Comparison of ENCODE assay signal across 8 cellular contexts in the genomic region with DNA sequence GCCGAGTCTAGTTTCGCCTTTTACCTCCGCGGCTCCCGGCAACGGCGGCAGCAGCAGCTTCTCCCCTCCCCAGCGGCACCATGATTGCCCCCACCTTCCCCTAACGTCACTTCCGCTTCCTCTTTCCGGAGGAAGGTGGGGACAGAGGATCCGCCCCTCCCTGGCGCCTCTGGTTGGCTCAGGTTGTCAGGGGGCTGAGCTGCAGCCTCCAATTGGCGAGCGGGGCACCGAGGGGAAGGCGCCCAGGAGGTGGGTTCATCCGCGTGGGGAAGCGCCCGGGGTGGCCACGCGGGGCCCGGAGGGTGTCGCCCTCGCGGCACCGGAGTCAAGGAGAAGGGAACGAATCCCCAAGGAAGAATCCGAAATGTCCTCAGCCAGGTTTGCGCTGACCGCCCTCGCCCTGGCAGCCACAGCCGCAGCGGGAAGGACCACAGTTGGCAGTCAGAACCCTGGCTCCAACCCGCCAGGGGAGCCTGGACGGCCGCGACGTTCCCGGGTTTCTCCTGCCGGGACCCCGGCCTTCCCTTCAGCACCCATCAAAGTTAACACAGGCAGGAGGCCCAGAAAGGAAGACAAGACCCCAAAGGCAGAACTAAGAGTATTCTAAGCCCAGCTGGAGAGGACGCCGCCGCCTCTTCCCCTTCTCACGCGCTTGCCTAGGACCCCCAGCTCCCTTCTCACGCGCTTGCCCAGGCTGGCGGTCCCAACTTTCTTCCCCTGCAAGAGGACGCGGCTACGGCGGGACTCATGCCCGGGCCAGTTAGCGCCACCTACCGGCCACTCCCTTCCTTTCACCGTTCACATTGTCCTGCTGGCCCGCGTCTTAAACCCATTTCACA. TPM values are rescaled to one million over a fixed set of nuclear protein-coding genes. Genes with fewer than 3 reads are reported as not detected.
A peak's percentile ranks its signal among the peaks of the same experiment; 100 is the strongest.
DNase-seq lines count a peak whose midpoint lies in the region; ATAC-seq and TF ChIP-seq lines count a peak whose summit lies in the region.

MTF1 (minus strand) TSS at position 86 of the 839 bp plus-strand sequence. CDS start 1,934 bp downstream, outside the sequence.

- H3K27me3 ChIP-seq in PC-3 (ENCODE audit: low read length): no peaks in the 10 kb centered on the region
- H3K27me3 ChIP-seq in mucosa of stomach (ENCODE audit: control insufficient read depth, insufficient read depth, low read length): no peaks in the 10 kb centered on the region

- peaks cover 35% of the 10 kb centered on the region for H3K4me1 ChIP-seq in PC-3 (ENCODE audit: insufficient read depth, low read length)
- H3K4me1 ChIP-seq in mucosa of stomach (ENCODE audit: control insufficient read depth, insufficient read depth, low read length): peaks cover 16% of the 10 kb centered on the region

- peak within 1 kb of the TSS; percentile 92 for H2AFZ ChIP-seq in PC-3 (ENCODE audit: low read length)

- H3F3A ChIP-seq in PC-3 (ENCODE audit: low read length, unreplicated experiment): peaks cover 4% of the 10 kb centered on the region

- CTCF ChIA-PET in PC-3 (lab: Charles Lee): interaction anchor here (0.6 to 1.8 kb wide), 6 partner anchors 9 to 500 kb away, joined by 3 to 27 read pairs (median 4); partner anchors contain the start of genes C1orf122 and YRDC

- no peaks in the 10 kb centered on the region for H3K9me2 ChIP-seq in PC-3 (replicated peaks; ENCODE audit: low read length)

- peaks cover 8% of the 10 kb centered on the region; the same call in 1 of the 2 replicates for H3K36me3 ChIP-seq in PC-3 (ENCODE audit: low read depth, low read length)
- H3K36me3 ChIP-seq in mucosa of stomach (ENCODE audit: control insufficient read depth, insufficient read depth, low read length): no peaks in the 10 kb centered on the region

- H3K79me2 ChIP-seq in PC-3 (ENCODE audit: low read length): peaks cover 40% of the 10 kb centered on the region

- peak; percentile 91 for TF ChIP-seq CTCF in PC-3 (conservative IDR thresholded peaks at IDR 0.05; ENCODE audit: low read depth, low read length)

- peak; percentile 88 for ATAC-seq in GM21576 (IDR thresholded peaks at IDR 0.05; ENCODE audit: unreplicated experiment)
- ATAC-seq in PC-3: peak; percentile 93

- H3K27ac ChIP-seq in PC-3 (ENCODE audit: low read length): peak within 1 kb of the TSS; percentile 90

- POLR2A ChIA-PET in PC-3 (lab: Charles Lee; ENCODE audit: unreplicated experiment): interaction anchor here (0.6 to 1.1 kb wide), 4 partner anchors 52 to 440 kb away, joined by 3 to 5 read pairs (median 4); partner anchors contain the start of gene YRDC

- H3K9me3 ChIP-seq in PC-3 (ENCODE audit: low read length) (no peaks in the 10 kb centered on the region), mucosa of stomach (ENCODE audit: control insufficient read depth, low read length) (no peaks in the 10 kb centered on the region)

- intact Hi-C loops in PC-3 (cut with micrococcal nuclease): loop anchor here (1.0 kb wide), 2 partner anchors 48 to 167 kb away; partner anchors contain the start of gene CDCA8

- H4K20me1 ChIP-seq in PC-3 (ENCODE audit: low read length): no peaks in the 10 kb centered on the region

- H3K4me3 ChIP-seq in Jurkat, Clone E6-1 (ENCODE audit: low read length): peak within 1 kb of the TSS; percentile 98
- H3K4me3 ChIP-seq in PC-3 (ENCODE audit: low read length) (peak within 1 kb of the TSS; percentile 92), mucosa of stomach (ENCODE audit: low read length) (peak within 1 kb of the TSS; percentile 80)

- peak; percentile 99 for DNase-seq in DMS53 (lab: John Stamatoyannopoulos, UW)
- peak; percentile 95 for DNase-seq in Jurkat, Clone E6-1 (ENCODE audit: low read depth, low spot score)
- peak; percentile 97 for DNase-seq in PC-3
- DNase-seq in activated T-cell treated with anti-CD3 and anti-CD28 coated beads for 48 hours (ENCODE audit: low read depth): peak; percentile 93
- peak; percentile 98 for DNase-seq in erythroblast (lab: John Stamatoyannopoulos, UW)
- DNase-seq in stimulated activated CD8-positive, alpha-beta memory T cell treated with anti-CD3 and anti-CD28 coated beads, Interleukin-7, amount 100 ng/mL, for 1 hour (ENCODE audit: low read depth in 2 of 2): peak; percentile 89

- TF ChIP-seq POLR2A in erythroblast (IDR thresholded peaks at IDR 0.05; ENCODE audit: low read length): peak; percentile 87

- TSS peak; percentile 94 for BruUV-seq in PC-3 (replicated peaks; lab: Mats Ljungman, UMichigan)

- peak within 1 kb of the TSS; percentile 95 for H3K4me2 ChIP-seq in PC-3 (ENCODE audit: low read length)

- H3K9ac ChIP-seq in PC-3 (ENCODE audit: low read length): peak within 1 kb of the TSS; percentile 99
- peak within 1 kb of the TSS; percentile 95 for H3K9ac ChIP-seq in mucosa of stomach (ENCODE audit: low read length)

RNA-seq across cellular contexts. Expression of gene MTF1, which starts in this region (rescaled TPM):
- 7.3 TPM for polyA plus RNA-seq in Jurkat, Clone E6-1 (2012; ENCODE audit: insufficient read depth, insufficient read length)
- total RNA-seq in PC-3 (2014; rRNA removed): 5.4 and 10.7 TPM in 2 replicates

Comparison
In these comparisons a context has a peak if more than half of its experiments do, and no peak if none do; other contexts are left out.
1. Peak in every context shown above with its lines: DNase-seq, ATAC-seq, H3K4me3 ChIP-seq and H3K27ac ChIP-seq.